In genomic region chr5:139745121-139745799, GRCh38 we compare ENCODE assay signal across 9 cellular contexts. TPM values are rescaled to one million over a fixed set of nuclear protein-coding genes. Genes with fewer than 3 reads are reported as not detected.
DNase-seq lines count a peak whose midpoint lies in the region; ATAC-seq and TF ChIP-seq lines count a peak whose summit lies in the region.
"Had no signal": no experiment of that assay in that cellular context is flagged by ENCODE, and none has a peak within 500 bp of the region (broad histone marks: within the 10 kb centered on the region; RNA-seq: fewer than 3 reads in every experiment).

No MANE protein-coding gene starts in this region.

- ATAC-seq in activated T-cell treated with anti-CD3 and anti-CD28 coated beads, Interleukin-2, amount 50 U/mL, for 72 hours (replicated peaks in 1 of 2) = peak in 1 of 2 donors; percentile 13
- no peak for ATAC-seq in activated T-cell treated with anti-CD3 and anti-CD28 coated beads, Interleukin-2, amount 50 U/mL, for 4 hours
- peak; percentile 73 for ATAC-seq in omental fat pad (ENCODE audit: low FRiP score)
- no peak for ATAC-seq in GM19397 (IDR thresholded peaks at IDR 0.05; ENCODE audit: unreplicated experiment)
- ATAC-seq in HG03159 (IDR thresholded peaks at IDR 0.05; ENCODE audit: unreplicated experiment) = no peak

- peaks cover 38% of the 10 kb centered on the region for H3K4me1 Mint-ChIP-seq in activated T-cell treated with anti-CD3 and anti-CD28 coated beads, Interleukin-2, amount 50 U/mL, for 72 hours (ENCODE audit: low read depth)
- H3K4me1 Mint-ChIP-seq in activated T-cell treated with anti-CD3 and anti-CD28 coated beads, Interleukin-2, amount 50 U/mL, for 4 hours (ENCODE audit: low read depth) = peaks cover 21% of the 10 kb centered on the region
- peaks cover 12 to 41% (median 18%) of the 10 kb centered on the region in 4 donors for H3K4me1 Mint-ChIP-seq in CD4-positive, alpha-beta memory T cell

- TF ChIP-seq CTCF in dorsolateral prefrontal cortex (IDR thresholded peaks at IDR 0.05 in 54 of 56, conservative IDR thresholded peaks at IDR 0.05 in 2 of 56; ENCODE audit: low read depth in 1 of 56, partially characterized antibody in 56 of 56) (peak in 1 of 56 donors; percentile 11), omental fat pad (IDR thresholded peaks at IDR 0.05) (no peak)

- DNase-seq in activated T-cell treated with anti-CD3 and anti-CD28 coated beads, Interleukin-2, amount 50 U/mL, for 72 hours = peak; percentile 25 to 51
- DNase-seq in activated T-cell treated with anti-CD3 and anti-CD28 coated beads, Interleukin-2, amount 50 U/mL, for 4 hours = no peak
- DNase-seq in NCI-H460 (ENCODE audit: extremely low read depth, low read depth) (peak; percentile 29), dorsolateral prefrontal cortex (peak in 3 of 10 donors; percentile 67 to 85 (median 72)), omental fat pad (ENCODE audit: low spot score) (peak; percentile 60)
- DNase-seq in CD4-positive, alpha-beta memory T cell = no peak

- H3K4me3 Mint-ChIP-seq in activated T-cell treated with anti-CD3 and anti-CD28 coated beads, Interleukin-2, amount 50 U/mL, for 72 hours = no peak overlapping the region
- no peak overlapping the region for H3K4me3 Mint-ChIP-seq in activated T-cell treated with anti-CD3 and anti-CD28 coated beads, Interleukin-2, amount 50 U/mL, for 4 hours
- peak overlapping the region in 2 of 8 donors; percentile 46 to 50 for H3K4me3 Mint-ChIP-seq in CD4-positive, alpha-beta memory T cell

- H3K9me3 Mint-ChIP-seq in activated T-cell treated with anti-CD3 and anti-CD28 coated beads, Interleukin-2, amount 50 U/mL, for 72 hours = no peaks in the 10 kb centered on the region
- no peaks in the 10 kb centered on the region for H3K9me3 Mint-ChIP-seq in activated T-cell treated with anti-CD3 and anti-CD28 coated beads, Interleukin-2, amount 50 U/mL, for 4 hours
- no peaks in the 10 kb centered on the region for H3K9me3 Mint-ChIP-seq in CD4-positive, alpha-beta memory T cell

- peaks cover 28% of the 10 kb centered on the region for H3K27me3 Mint-ChIP-seq in activated T-cell treated with anti-CD3 and anti-CD28 coated beads, Interleukin-2, amount 50 U/mL, for 72 hours (ENCODE audit: low read depth)
- peaks cover 9% of the 10 kb centered on the region for H3K27me3 Mint-ChIP-seq in activated T-cell treated with anti-CD3 and anti-CD28 coated beads, Interleukin-2, amount 50 U/mL, for 4 hours (ENCODE audit: low read depth)
- peaks cover 8 to 14% of the 10 kb centered on the region in 2 donors for H3K27me3 Mint-ChIP-seq in CD4-positive, alpha-beta memory T cell

- no peaks in the 10 kb centered on the region for H3K36me3 ChIP-seq in CD4-positive, alpha-beta memory T cell (ENCODE audit: insufficient read depth, low read length)

- no peaks in the 10 kb centered on the region for H3K36me3 Mint-ChIP-seq in activated T-cell treated with anti-CD3 and anti-CD28 coated beads, Interleukin-2, amount 50 U/mL, for 72 hours (ENCODE audit: insufficient read depth in 2 of 2)
- no peaks in the 10 kb centered on the region for H3K36me3 Mint-ChIP-seq in activated T-cell treated with anti-CD3 and anti-CD28 coated beads, Interleukin-2, amount 50 U/mL, for 4 hours (ENCODE audit: insufficient read depth)
- no peaks in the 10 kb centered on the region for H3K36me3 Mint-ChIP-seq in CD4-positive, alpha-beta memory T cell

- peak overlapping the region; percentile 59 to 100 (median 96) for H3K27ac ChIP-seq in dorsolateral prefrontal cortex
- H3K27ac ChIP-seq in CD4-positive, alpha-beta memory T cell (ENCODE audit: low read depth, low read length) = no peak overlapping the region

- H3K27me3 ChIP-seq in dorsolateral prefrontal cortex = no peaks in the 10 kb centered on the region
- H3K27me3 ChIP-seq in CD4-positive, alpha-beta memory T cell (ENCODE audit: insufficient read depth, low read length) = no peaks in the 10 kb centered on the region

- intact Hi-C loops in dorsolateral prefrontal cortex (cut with DNase I) = loop anchor here in 1 of 2 donors (2.0 to 5.0 kb wide), 2 partner anchors 34 to 48 kb away; no protein-coding TSS in a partner anchor
- intact Hi-C loops in CD4-positive, alpha-beta memory T cell (cut with micrococcal nuclease) = loop anchor here (5.0 kb wide), 1 partner anchor 108 kb away; no protein-coding TSS in a partner anchor

- POLR2A ChIA-PET in CD4-positive, alpha-beta memory T cell (lab: Charles Lee; ENCODE audit: partially characterized antibody) = no interaction called here

- H3K4me3 ChIP-seq in dorsolateral prefrontal cortex = peak overlapping the region in 11 of 59 donors; percentile 3 to 75 (median 68)
- no peak overlapping the region for H3K4me3 ChIP-seq in CD4-positive, alpha-beta memory T cell (ENCODE audit: low read length in 2 of 2)

- H3K9me3 ChIP-seq in CD4-positive, alpha-beta memory T cell (ENCODE audit: control insufficient read depth in 1 of 2, low read length in 2 of 2) = no peaks in the 10 kb centered on the region

- CTCF ChIA-PET in CD4-positive, alpha-beta memory T cell (lab: Charles Lee; ENCODE audit: partially characterized antibody) = interaction anchor here (0.8 to 1.4 kb wide), 3 partner anchors 30 to 109 kb away, joined by 3 read pairs; no protein-coding TSS in a partner anchor

- H3K27ac Mint-ChIP-seq in activated T-cell treated with anti-CD3 and anti-CD28 coated beads, Interleukin-2, amount 50 U/mL, for 72 hours = no peak overlapping the region
- no peak overlapping the region for H3K27ac Mint-ChIP-seq in CD4-positive, alpha-beta memory T cell

- H3K4me1 ChIP-seq in CD4-positive, alpha-beta memory T cell (ENCODE audit: insufficient read depth, low read length) = peaks cover 19% of the 10 kb centered on the region

RNA-seq across cellular contexts. Expression of gene PSD2, which starts 50.3 kb away (rescaled TPM):
- total RNA-seq in activated T-cell treated with anti-CD3 and anti-CD28 coated beads, Interleukin-2, amount 50 U/mL, for 72 hours = not detected
- total RNA-seq in activated T-cell treated with anti-CD3 and anti-CD28 coated beads, Interleukin-2, amount 50 U/mL, for 4 hours = not detected
- total RNA-seq in NCI-H460 (2014; rRNA removed; shearing (Covaris generic)) = 0.12 TPM in 1 of 2 replicates, not detected in the other
- polyA plus RNA-seq in NCI-H460 (2014; cell fraction: nucleus; rRNA removed) = not detected in 2 replicates
- 100 to 1,000 TPM in 19 of 120 experiments, 10 to 100 TPM in 101; 37.2 to 251 (median 77.9) TPM for total RNA-seq in dorsolateral prefrontal cortex
- total RNA-seq in omental fat pad = under 1 TPM in 3 of 4 donors, not detected in 1; 0.12 to 0.46 (median 0.16) TPM
- not detected for total RNA-seq in CD4-positive, alpha-beta memory T cell
- polyA plus RNA-seq in CD4-positive, alpha-beta memory T cell = not detected
- total RNA-seq: dermis microvascular lymphatic vessel endothelial cell had no signal

Comparison
In these comparisons a context has a peak if more than half of its experiments do, and no peak if none do; other contexts are left out.
1. DNase-seq: peak in activated T-cell treated with anti-CD3 and anti-CD28 coated beads, Interleukin-2, amount 50 U/mL, for 72 hours (2 of 2), NCI-H460 (single experiment) and omental fat pad (single experiment); none in activated T-cell treated with anti-CD3 and anti-CD28 coated beads, Interleukin-2, amount 50 U/mL, for 4 hours (single experiment) and CD4-positive, alpha-beta memory T cell (0 of 5).
2. RNA of gene PSD2, which starts 50.3 kb away (total RNA-seq): 37.2 to 251 TPM in dorsolateral prefrontal cortex; 0.12 to 0.46 TPM in omental fat pad, 0.12 TPM in NCI-H460, not detected in CD4-positive, alpha-beta memory T cell, not detected in activated T-cell treated with anti-CD3 and anti-CD28 coated beads, Interleukin-2, amount 50 U/mL, for 72 hours and not detected in activated T-cell treated with anti-CD3 and anti-CD28 coated beads, Interleukin-2, amount 50 U/mL, for 4 hours; every median in the first group is over 10 times any median in the second.